10 cellular contexts compared by ENCODE assay signal in the genomic region with DNA sequence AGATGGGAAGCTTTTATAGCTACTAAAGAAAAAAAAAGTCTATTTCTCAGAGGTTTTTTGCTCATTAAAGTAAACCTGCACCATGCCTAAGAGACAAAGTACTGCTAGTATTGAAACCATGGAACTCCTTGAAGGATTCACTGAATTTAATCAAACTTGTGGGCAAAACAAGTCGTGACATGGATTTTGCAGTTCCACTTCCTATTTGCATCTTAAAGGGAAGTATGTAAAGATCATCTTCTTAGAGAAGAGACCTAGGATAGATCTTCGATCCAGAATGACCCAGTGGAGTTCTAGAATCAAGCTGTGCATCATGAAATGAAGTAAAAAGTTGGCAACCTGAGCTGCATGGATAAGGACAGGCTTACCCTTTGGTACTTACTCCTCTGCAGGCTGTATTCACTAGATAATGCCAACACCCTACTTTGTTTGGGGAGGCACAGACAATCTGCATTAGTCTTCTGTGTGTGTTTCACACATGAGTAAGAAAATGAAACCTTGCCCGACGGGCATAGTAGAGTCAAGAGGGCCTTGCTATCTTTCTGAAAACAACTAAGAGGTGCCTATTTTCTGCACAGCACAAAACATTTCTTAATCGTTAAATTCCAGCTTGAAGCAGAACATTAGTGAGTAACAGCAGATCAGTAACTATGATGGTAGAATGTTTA. TPM values are rescaled to one million over a fixed set of nuclear protein-coding genes. Genes with fewer than 3 reads are reported as not detected.
DNase-seq lines count a peak whose midpoint lies in the region; ATAC-seq and TF ChIP-seq lines count a peak whose summit lies in the region.
"Had no signal": no experiment of that assay in that cellular context is flagged by ENCODE, and none has a peak within 500 bp of the region (broad histone marks: within the 10 kb centered on the region; RNA-seq: fewer than 3 reads in every experiment).

No MANE protein-coding gene starts in this region.

- no peaks in the 10 kb centered on the region for H3K27me3 Mint-ChIP-seq in activated naive CD4-positive, alpha-beta T cell treated with anti-CD3 and anti-CD28 coated beads for 36 hours (ENCODE audit: low read depth)
- no peaks in the 10 kb centered on the region for H3K27me3 Mint-ChIP-seq in T-helper 1 cell treated with Interleukin-12 subunit alpha and Interleukin-12 subunit beta and Interleukin-4 antibody, amounts not matched to agents 30 μg/mL and 1 μg/mL, for 36 hours (ENCODE audit: low read depth)

- CTCF ChIA-PET in activated naive CD4-positive, alpha-beta T cell treated with anti-CD3 and anti-CD28 coated beads for 36 hours (lab: Charles Lee), result interaction anchor here (0.5 to 1.5 kb wide), 9 partner anchors 10 to 116 kb away, joined by 3 to 6 read pairs (median 3); no protein-coding TSS in a partner anchor

- peak overlapping the region; percentile 58 to 91 (median 79) for H3K27ac ChIP-seq in tibial nerve
- H3K27ac ChIP-seq: HL-60 had no signal

- H3K4me1 Mint-ChIP-seq in activated naive CD4-positive, alpha-beta T cell treated with anti-CD3 and anti-CD28 coated beads for 36 hours (ENCODE audit: low read depth), result peaks cover 47% of the 10 kb centered on the region
- H3K4me1 Mint-ChIP-seq in T-helper 1 cell treated with Interleukin-12 subunit alpha and Interleukin-12 subunit beta and Interleukin-4 antibody, amounts not matched to agents 30 μg/mL and 1 μg/mL, for 36 hours (ENCODE audit: low read depth), result peaks cover 37% of the 10 kb centered on the region

- H3K4me1 ChIP-seq in tibial nerve, result peaks cover 0 to 51% (median 20%) of the 10 kb centered on the region in 4 donors

- no peak for TF ChIP-seq EP300 in tibial nerve (IDR thresholded peaks at IDR 0.05)

- DNase-seq in activated naive CD4-positive, alpha-beta T cell treated with anti-CD3 and anti-CD28 coated beads for 36 hours, result peak; percentile 59
- DNase-seq in activated naive CD4-positive, alpha-beta T cell treated with anti-CD3 and anti-CD28 coated beads, Interleukin-2, amount 50 U/mL, for 16 hours, result no peak
- peak; percentile 49 for DNase-seq in foreskin melanocyte
- no peak for DNase-seq in tibial nerve (ENCODE audit: low spot score in 2 of 2)
- DNase-seq in UCSD-AML1 (lab: John Stamatoyannopoulos, UW; ENCODE audit: unreplicated experiment), result no peak
- DNase-seq in D341Med (ENCODE audit: low spot score), result no peak

- no peak for ATAC-seq in HG03045 (IDR thresholded peaks at IDR 0.05; ENCODE audit: unreplicated experiment)

- no peaks in the 10 kb centered on the region for H3K36me3 ChIP-seq in tibial nerve

- H3K9me3 Mint-ChIP-seq in activated naive CD4-positive, alpha-beta T cell treated with anti-CD3 and anti-CD28 coated beads for 36 hours, result peaks cover under 1% of the 10 kb centered on the region
- no peaks in the 10 kb centered on the region for H3K9me3 Mint-ChIP-seq in T-helper 1 cell treated with Interleukin-12 subunit alpha and Interleukin-12 subunit beta and Interleukin-4 antibody, amounts not matched to agents 30 μg/mL and 1 μg/mL, for 36 hours

- peak overlapping the region; percentile 94 for H3K27ac Mint-ChIP-seq in activated naive CD4-positive, alpha-beta T cell treated with anti-CD3 and anti-CD28 coated beads for 36 hours
- peak overlapping the region; percentile 94 for H3K27ac Mint-ChIP-seq in T-helper 1 cell treated with Interleukin-12 subunit alpha and Interleukin-12 subunit beta and Interleukin-4 antibody, amounts not matched to agents 30 μg/mL and 1 μg/mL, for 36 hours

- TF ChIP-seq POLR2A in tibial nerve (IDR thresholded peaks at IDR 0.05), result no peak

- no peak for TF ChIP-seq CTCF in tibial nerve (IDR thresholded peaks at IDR 0.05)

- H3K4me3 ChIP-seq in tibial nerve, result peak overlapping the region; percentile 47 to 57 (median 56)
- H3K4me3 ChIP-seq: lung had no signal

- H3K36me3 Mint-ChIP-seq in activated naive CD4-positive, alpha-beta T cell treated with anti-CD3 and anti-CD28 coated beads for 36 hours (ENCODE audit: low read depth), result peaks cover 18% of the 10 kb centered on the region
- peaks cover 15% of the 10 kb centered on the region for H3K36me3 Mint-ChIP-seq in T-helper 1 cell treated with Interleukin-12 subunit alpha and Interleukin-12 subunit beta and Interleukin-4 antibody, amounts not matched to agents 30 μg/mL and 1 μg/mL, for 36 hours (ENCODE audit: low read depth)

- WGBS in tibial nerve, 2 donors, result 30 to 33% methylated on average over 5 of the region's 5 CpGs

- no peaks in the 10 kb centered on the region for H3K9me3 ChIP-seq in tibial nerve

- no peaks in the 10 kb centered on the region for H3K27me3 ChIP-seq in tibial nerve

- intact Hi-C loops in activated naive CD4-positive, alpha-beta T cell treated with anti-CD3 and anti-CD28 coated beads for 36 hours (cut with micrococcal nuclease), result loop anchor here (5.0 to 10.0 kb wide), 5 partner anchors 185 to 1778 kb away; a partner anchor contains a TSS

- peak overlapping the region; percentile 96 for H3K4me3 Mint-ChIP-seq in activated naive CD4-positive, alpha-beta T cell treated with anti-CD3 and anti-CD28 coated beads for 36 hours
- H3K4me3 Mint-ChIP-seq in T-helper 1 cell treated with Interleukin-12 subunit alpha and Interleukin-12 subunit beta and Interleukin-4 antibody, amounts not matched to agents 30 μg/mL and 1 μg/mL, for 36 hours, result peak overlapping the region; percentile 95

RNA-seq across cellular contexts. Expression of a gene that starts 1.9 kb away (rescaled TPM):
- total RNA-seq in activated naive CD4-positive, alpha-beta T cell treated with anti-CD3 and anti-CD28 coated beads for 36 hours, result 100 to 1,000 TPM; 176 to 181 TPM
- total RNA-seq in tibial nerve, result 100 to 1,000 TPM in 1 of 4 donors, 10 to 100 TPM in 3; 54.3 to 121 (median 73.3) TPM

Comparison
In these comparisons a context has a peak if more than half of its experiments do, and no peak if none do; other contexts are left out.
1. DNase-seq: peak in activated naive CD4-positive, alpha-beta T cell treated with anti-CD3 and anti-CD28 coated beads for 36 hours (single experiment) and foreskin melanocyte (single experiment); none in activated naive CD4-positive, alpha-beta T cell treated with anti-CD3 and anti-CD28 coated beads, Interleukin-2, amount 50 U/mL, for 16 hours (single experiment), tibial nerve (0 of 2), UCSD-AML1 (single experiment) and D341Med (single experiment).